In genomic region chr6:106662458-106662857, GRCh38 we compare ENCODE assay signal across 18 cellular contexts.
"Had no signal": no experiment of that assay in that cellular context is flagged by ENCODE, and none has a peak within 500 bp of the region (broad histone marks: within the 10 kb centered on the region; RNA-seq: fewer than 3 reads in every experiment).

No MANE protein-coding gene starts in this region.

- H3K4me1 Mint-ChIP-seq: nephron progenitor cell had no signal

- H3K27ac Mint-ChIP-seq: naive thymus-derived CD4-positive, alpha-beta T cell; nephron progenitor cell had no signal

- DNase-seq: effector memory CD4-positive, alpha-beta T cell; heart left ventricle; left cardiac atrium; left ventricle myocardium superior; mesenchymal stem cell; naive thymus-derived CD4-positive, alpha-beta T cell; nephron progenitor cell; stimulated activated CD4-positive, alpha-beta T cell treated with anti-CD3 and anti-CD28 coated beads, Interleukin-2, amount 100 ng/mL, for 24 hours; stimulated activated CD4-positive, alpha-beta T cell treated with anti-CD3 and anti-CD28 coated beads, Interleukin-4, amount 100 ng/mL, for 4 hours; stimulated activated naive CD4-positive, alpha-beta T cell; stomach; substantia nigra; upper lobe of left lung; uterus had no signal

- H3K27me3 Mint-ChIP-seq: naive thymus-derived CD4-positive, alpha-beta T cell had no signal

- H3K9me3 ChIP-seq: uterus had no signal

- H3K36me3 ChIP-seq: uterus had no signal

- ATAC-seq: esophagus mucosa; heart left ventricle; left cardiac atrium; left ventricle myocardium superior; naive thymus-derived CD4-positive, alpha-beta T cell; sciatic nerve had no signal

- H3K27me3 ChIP-seq: heart left ventricle, neutrophil, stomach, upper lobe of left lung, uterus had no signal

- H3K27ac ChIP-seq: heart left ventricle, neutrophil, stomach, upper lobe of left lung, uterus had no signal

- H3K4me3 Mint-ChIP-seq: naive thymus-derived CD4-positive, alpha-beta T cell; nephron progenitor cell had no signal

- H3K4me3 ChIP-seq: heart left ventricle, lung, stomach, upper lobe of left lung, uterus had no signal
